8 cellular contexts compared by ENCODE assay signal in genomic region chr7:44082541-44083207, GRCh38. TPM values are rescaled to one million over a fixed set of nuclear protein-coding genes. Genes with fewer than 3 reads are reported as not detected.
DNase-seq lines count a peak whose midpoint lies in the region; ATAC-seq and TF ChIP-seq lines count a peak whose summit lies in the region.

No MANE protein-coding gene starts in this region.

- TF ChIP-seq POLR2A in erythroblast (IDR thresholded peaks at IDR 0.05; ENCODE audit: low read length): no peak

- ATAC-seq in GM21576 (IDR thresholded peaks at IDR 0.05; ENCODE audit: unreplicated experiment): peak; percentile 86

- no peaks in the 10 kb centered on the region for H3K9me3 Mint-ChIP-seq in IgD-negative memory B cell

- DNase-seq in DMS153 (lab: John Stamatoyannopoulos, UW): peak; percentile 99
- DNase-seq in OCI-M1 (lab: John Stamatoyannopoulos, UW): peak; percentile 97
- peak; percentile 97 for DNase-seq in activated T-cell treated with anti-CD3 and anti-CD28 coated beads for 48 hours (ENCODE audit: low read depth)
- peak; percentile 92 to 93 for DNase-seq in erythroblast (lab: John Stamatoyannopoulos, UW)
- DNase-seq in stimulated activated CD8-positive, alpha-beta memory T cell treated with anti-CD3 and anti-CD28 coated beads, Interleukin-4, amount 100 ng/mL, for 4 hours (ENCODE audit: low read depth in 2 of 2, low spot score in 1 of 2): peak; percentile 88 to 98

- peak overlapping the region; percentile 85 to 90 (median 85) for H3K27ac Mint-ChIP-seq in IgD-negative memory B cell

- peaks cover 3 to 9% of the 10 kb centered on the region in 2 donors for H3K4me1 ChIP-seq in mucosa of rectum (ENCODE audit: control insufficient read depth in 2 of 2, insufficient read depth in 2 of 2, low read length in 2 of 2)

- peak overlapping the region; percentile 56 to 80 for H3K9ac ChIP-seq in mucosa of rectum (ENCODE audit: low read depth in 1 of 2, low read length in 2 of 2)

- H3K4me3 ChIP-seq in mucosa of rectum (ENCODE audit: low read length in 2 of 2): peak overlapping the region; percentile 77 to 78

- peak overlapping the region; percentile 84 to 87 for H3K27ac ChIP-seq in mucosa of rectum (ENCODE audit: low read depth in 2 of 2, low read length in 2 of 2)

- H3K36me3 ChIP-seq in mucosa of rectum (ENCODE audit: control insufficient read depth in 2 of 2, insufficient read depth in 2 of 2, low read length in 2 of 2): peaks cover 16 to 33% of the 10 kb centered on the region in 2 donors

- H3K36me3 Mint-ChIP-seq in IgD-negative memory B cell: peaks cover 3% of the 10 kb centered on the region

- H3K27me3 Mint-ChIP-seq in IgD-negative memory B cell: no peaks in the 10 kb centered on the region

- no peaks in the 10 kb centered on the region for H3K9me3 ChIP-seq in mucosa of rectum (ENCODE audit: control insufficient read depth in 2 of 2, low read length in 2 of 2)

- H3K4me1 Mint-ChIP-seq in IgD-negative memory B cell: peaks cover 5 to 18% (median 7%) of the 10 kb centered on the region in 3 donors

- H3K27me3 ChIP-seq in mucosa of rectum (ENCODE audit: control insufficient read depth in 2 of 2, insufficient read depth in 2 of 2, low read length in 2 of 2): no peaks in the 10 kb centered on the region

- peak overlapping the region; percentile 80 to 95 (median 86) for H3K4me3 Mint-ChIP-seq in IgD-negative memory B cell

RNA-seq across cellular contexts. Expression of gene POLM, which starts 0.3 kb away (rescaled TPM):
- 42.0 TPM for polyA plus RNA-seq in IgD-negative memory B cell

RNA-seq across cellular contexts. Expression of gene PGAM2, which starts 17.3 kb away (rescaled TPM):
- not detected for polyA plus RNA-seq in IgD-negative memory B cell

RNA-seq across cellular contexts. Expression of gene AEBP1, which starts 21.5 kb away (rescaled TPM):
- 3.7 TPM for polyA plus RNA-seq in IgD-negative memory B cell

RNA-seq across cellular contexts. Expression of gene DBNL, which starts 38.2 kb away (rescaled TPM):
- 384 TPM for polyA plus RNA-seq in IgD-negative memory B cell

RNA-seq across cellular contexts. Expression of gene POLD2, which starts 40.7 kb away (rescaled TPM):
- polyA plus RNA-seq in IgD-negative memory B cell: 88.5 TPM

Comparison
In these comparisons a context has a peak if more than half of its experiments do, and no peak if none do; other contexts are left out.
1. Peak in every context shown above with its lines: DNase-seq, ATAC-seq, H3K4me3 ChIP-seq and H3K27ac ChIP-seq.